24 cellular contexts compared by ENCODE assay signal in the genomic region with DNA sequence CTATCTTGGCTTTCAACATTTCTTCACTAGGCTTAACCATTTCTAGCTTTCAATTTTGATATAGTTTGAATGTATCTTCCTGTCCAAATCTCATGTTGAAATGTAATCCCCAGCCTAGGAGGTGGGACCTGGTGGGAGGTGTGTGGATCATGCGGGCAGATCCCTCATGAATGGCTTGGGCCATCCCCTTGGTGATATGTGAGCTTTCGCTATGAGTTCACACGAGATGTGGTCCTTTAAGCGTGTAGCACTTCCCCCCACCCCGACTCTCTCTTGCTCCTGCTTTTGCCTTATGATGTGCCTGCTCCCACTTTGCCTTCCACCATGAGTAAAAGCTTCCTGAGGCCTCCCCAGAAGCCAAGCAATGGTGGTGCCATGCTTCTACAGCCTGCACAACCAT. TPM values are rescaled to one million over a fixed set of nuclear protein-coding genes. Genes with fewer than 3 reads are reported as not detected.
DNase-seq lines count a peak whose midpoint lies in the region; ATAC-seq, FAIRE-seq and TF ChIP-seq lines count a peak whose summit lies in the region.
"Had no signal": no experiment of that assay in that cellular context is flagged by ENCODE, and none has a peak within 500 bp of the region (broad histone marks: within the 10 kb centered on the region; RNA-seq: fewer than 3 reads in every experiment).

No MANE protein-coding gene starts in this region.

- no peaks in the 10 kb centered on the region; the same call in none of the 3 replicates for H3K9me3 ChIP-seq in GM12878 (replicated peaks; ENCODE audit: control insufficient read depth, insufficient read depth, low read length)
- H3K9me3 ChIP-seq: gastrocnemius medialis had no signal

- H2AFZ ChIP-seq in GM12878 (ENCODE audit: control insufficient read depth, low read depth, low read length), result peak overlapping the region; percentile 64

- RAD21 ChIA-PET in GM12878 (lab: Charles Lee; ENCODE audit: unreplicated experiment), result no interaction called here

- no peaks in the 10 kb centered on the region for H4K20me1 ChIP-seq in GM12878 (ENCODE audit: control insufficient read depth, insufficient read depth)

- no peaks in the 10 kb centered on the region for H3K79me2 ChIP-seq in GM12878 (ENCODE audit: control insufficient read depth, insufficient read depth, low read length)

- no peak overlapping the region for H3K4me3 Mint-ChIP-seq in naive thymus-derived CD8-positive, alpha-beta T cell
- H3K4me3 Mint-ChIP-seq: activated CD8-positive, alpha-beta T cell treated with anti-CD3 and anti-CD28 coated beads, Interleukin-2, amount 10 ng/mL, durations not matched to agents 7 days and 5 days; activated naive CD8-positive, alpha-beta T cell treated with anti-CD3 and anti-CD28 coated beads, Interleukin-2, amount 10 ng/mL, durations not matched to agents 7 days and 5 days; CD8-positive, alpha-beta memory T cell; HFFc6; neural crest cell; T-helper 2 cell treated with Interferon-gamma antibody and Interleukin-4, amounts not matched to agents 5 μg/mL and 100 μg/mL, for 36 hours; WTC11 had no signal

- peak overlapping the region in 1 of 10 donors; percentile 41 for H3K27ac Mint-ChIP-seq in naive thymus-derived CD8-positive, alpha-beta T cell
- H3K27ac Mint-ChIP-seq: activated CD8-positive, alpha-beta T cell treated with anti-CD3 and anti-CD28 coated beads, Interleukin-2, amount 10 ng/mL, durations not matched to agents 7 days and 5 days; activated naive CD8-positive, alpha-beta T cell treated with anti-CD3 and anti-CD28 coated beads, Interleukin-2, amount 10 ng/mL, durations not matched to agents 7 days and 5 days; CD8-positive, alpha-beta memory T cell; HFFc6; T-helper 2 cell treated with Interferon-gamma antibody and Interleukin-4, amounts not matched to agents 5 μg/mL and 100 μg/mL, for 36 hours; WTC11 had no signal

- H3K4me2 ChIP-seq in GM12878 (ENCODE audit: control insufficient read depth, insufficient read depth), result peak overlapping the region; percentile 10; the same call in 1 of the 2 replicates
- H3K4me2 ChIP-seq: smooth muscle cell had no signal

- no peaks in the 10 kb centered on the region for H3K4me1 Mint-ChIP-seq in naive thymus-derived CD8-positive, alpha-beta T cell
- H3K4me1 Mint-ChIP-seq: CD8-positive, alpha-beta memory T cell; neural crest cell; WTC11 had no signal

- no peak overlapping the region for H3K9ac ChIP-seq in GM12878 (ENCODE audit: control insufficient read depth, insufficient read depth, low read length)

- H3K36me3 Mint-ChIP-seq in naive thymus-derived CD8-positive, alpha-beta T cell, result peaks cover 0 to 10% (median 6%) of the 10 kb centered on the region in 3 donors

- CTCF ChIA-PET in GM12878 (lab: Yijun Ruan, JAX), result interaction anchor here (0.9 to 1.2 kb wide), 4 partner anchors 14 to 588 kb away, joined by 3 to 4 read pairs (median 3); no protein-coding TSS in a partner anchor
- CTCF ChIA-PET in HEK293T (lab: Yijun Ruan, JAX), result no interaction called here

- POLR2A ChIA-PET in GM12878 (lab: Charles Lee), result no interaction called here
- POLR2A ChIA-PET in naive thymus-derived CD8-positive, alpha-beta T cell (lab: Charles Lee), result no interaction called here
- POLR2A ChIA-PET in HEK293T (lab: Yijun Ruan, JAX), result no interaction called here

- H3K36me3 ChIP-seq in GM12878 (ENCODE audit: control insufficient read depth in 2 of 2, insufficient read depth in 2 of 2, low read length in 1 of 2), result no peaks in the 10 kb centered on the region
- H3K36me3 ChIP-seq: gastrocnemius medialis, SJSA1 had no signal

- no peak for TF ChIP-seq EP300 in GM12878 (IDR thresholded peaks at IDR 0.05; ENCODE audit: borderline replicate concordance in 1 of 2, control insufficient read depth in 1 of 2, low read depth in 2 of 2, low read length in 2 of 2)

- FAIRE-seq in GM12878 (lab: Jason Lieb, UNC) (no peak), HTR-8/SVneo (lab: Jason Lieb, UNC) (no peak)

- peaks cover 4 to 16% (median 10%) of the 10 kb centered on the region in 9 donors for H3K9me3 Mint-ChIP-seq in naive thymus-derived CD8-positive, alpha-beta T cell

- no peak for TF ChIP-seq CTCF in GM12878 (IDR thresholded peaks at IDR 0.05 in 2 of 3, conservative IDR thresholded peaks at IDR 0.05 in 1 of 3; ENCODE audit: control insufficient read depth in 2 of 3, extremely low read depth in 1 of 3, insufficient read depth in 1 of 3, low read depth in 3 of 3, low read length in 3 of 3)

- no peaks in the 10 kb centered on the region for H3K27me3 ChIP-seq in GM12878 (replicated peaks in 1 of 2; ENCODE audit: control insufficient read depth in 2 of 2, insufficient read depth in 2 of 2, low read length in 1 of 2)
- H3K27me3 ChIP-seq: gastrocnemius medialis, SJSA1 had no signal

- DNase-seq in GM12878 (ENCODE audit: low read depth, low spot score) (no peak), HEK293T (ENCODE audit: extremely low spot score) (no peak), HTR-8/SVneo (ENCODE audit: insufficient read length, low spot score) (no peak)
- no peak for DNase-seq in naive thymus-derived CD8-positive, alpha-beta T cell
- DNase-seq: activated CD8-positive, alpha-beta T cell treated with anti-CD3 and anti-CD28 coated beads, Interleukin-2, amount 10 ng/mL, durations not matched to agents 7 days and 5 days; activated naive CD8-positive, alpha-beta T cell treated with anti-CD3 and anti-CD28 coated beads, Interleukin-2, amount 10 ng/mL, durations not matched to agents 7 days and 5 days; CD8-positive, alpha-beta memory T cell; dermis blood vessel endothelial cell; DND-41; gastrocnemius medialis; HFFc6; left cardiac atrium; NCI-H1417; NCI-H526; stimulated activated CD4-positive, alpha-beta T cell treated with anti-CD3 and anti-CD28 coated beads, Interleukin-4, amount 100 ng/mL, for 24 hours had no signal

- H3K27me3 Mint-ChIP-seq in naive thymus-derived CD8-positive, alpha-beta T cell, result no peaks in the 10 kb centered on the region

- no peak overlapping the region for H3K4me3 ChIP-seq in GM12878
- H3K4me3 ChIP-seq: gastrocnemius medialis, SJSA1, smooth muscle cell had no signal

- SMC1A ChIA-PET in GM12878 (lab: Charles Lee; ENCODE audit: uncharacterized antibody, unreplicated experiment), result interaction anchor here (1.1 to 1.9 kb wide), 5 partner anchors 10 to 17 kb away, joined by 4 to 6 read pairs (median 4); no protein-coding TSS in a partner anchor

- intact Hi-C loops in GM12878 (cut with micrococcal nuclease; ENCODE audit: unreplicated experiment), result no loop called here

- ATAC-seq in GM18873 (IDR thresholded peaks at IDR 0.05; ENCODE audit: low FRiP score, unreplicated experiment), result peak; percentile 85
- ATAC-seq in GM21576 (IDR thresholded peaks at IDR 0.05; ENCODE audit: unreplicated experiment), result peak; percentile 58
- peak; percentile 87 for ATAC-seq in HG03025 (IDR thresholded peaks at IDR 0.05; ENCODE audit: low FRiP score, unreplicated experiment)
- peak; percentile 87 for ATAC-seq in GM12878
- ATAC-seq in naive thymus-derived CD8-positive, alpha-beta T cell, result no peak
- no peak for ATAC-seq in GM18907 (IDR thresholded peaks at IDR 0.05; ENCODE audit: unreplicated experiment)
- ATAC-seq: activated CD8-positive, alpha-beta T cell treated with anti-CD3 and anti-CD28 coated beads, Interleukin-2, amount 10 ng/mL, durations not matched to agents 7 days and 5 days; gastrocnemius medialis; left cardiac atrium; WTC11 had no signal

- WGBS in GM12878 (ENCODE audit: insufficient coverage, insufficient replicate concordance, low lambda C conversion rate, missing lambda C conversion rate), result 12% methylated on average over 5 of the region's 5 CpGs

- TF ChIP-seq POLR2A in GM12878 (IDR thresholded peaks at IDR 0.05; ENCODE audit: low read depth, low read length), result no peak

- no peaks in the 10 kb centered on the region for H3K4me1 ChIP-seq in GM12878 (ENCODE audit: control insufficient read depth, insufficient read depth, low read length)
- H3K4me1 ChIP-seq: gastrocnemius medialis, SJSA1 had no signal

- H3K27ac ChIP-seq in GM12878 (ENCODE audit: control insufficient read depth, insufficient read depth), result no peak overlapping the region
- H3K27ac ChIP-seq: gastrocnemius medialis, SJSA1 had no signal

- in situ Hi-C loops in GM12878 (cut with MboI), result no loop called here

- no peak for TF ChIP-seq RAD21 in GM12878 (IDR thresholded peaks at IDR 0.05; ENCODE audit: insufficient read depth, low read depth, low read length)

- no TSS peak for BruUV-seq in GM12878 (replicated peaks; lab: Mats Ljungman, UMichigan)

RNA-seq across cellular contexts. Expression of gene PHAX, which starts 40.6 kb away (rescaled TPM):
- 36.8 and 38.3 TPM in 2 replicates for total RNA-seq in GM12878 (2013; cell fraction: nucleolus; rRNA removed)
- 28.2 and 35.5 TPM in 2 replicates for total RNA-seq in GM12878 (2014; rRNA removed)
- total RNA-seq in GM12878 (2014; rRNA removed; fragmentation: Illumina TruSeq; extraction: Trizol), result 70.2 and 72.1 TPM in 2 replicates
- 30.8 and 33.1 TPM in 2 replicates for total RNA-seq in GM12878 (2021)
- polyA plus RNA-seq in GM12878 (2011; ENCODE audit: low read depth), result 39.9 TPM
- 42.5 and 67.0 TPM in 2 replicates for polyA plus RNA-seq in GM12878 (2011; rRNA removed)
- 30.2 and 34.1 TPM in 2 replicates for polyA plus RNA-seq in GM12878 (2011; cell fraction: cytosol; rRNA removed)
- 9.2 and 17.4 TPM in 2 replicates for polyA plus RNA-seq in GM12878 (2011; cell fraction: nucleus; rRNA removed)
- polyA plus RNA-seq in GM12878 (2012), result 40.1 and 42.9 TPM in 2 replicates
- polyA plus RNA-seq in GM12878 (2014; fragmentation: Illumina TruSeq; extraction: Trizol), result 59.8 and 92.3 TPM in 2 replicates
- polyA plus RNA-seq in GM12878 (2014; fragmentation: Nextera tagmentation; extraction: Ambion mirVana), result 10 to 100 TPM; 60.8 to 71.5 TPM
- polyA plus RNA-seq in GM12878 (2014; rRNA removed), result 29.8 and 30.4 TPM in 2 replicates
- polyA plus RNA-seq in GM12878 (2016; fragmentation: Nextera tagmentation; extraction: Ambion mirVana), result 10 to 100 TPM; 86.3 to 88.7 TPM
- 38.7 and 45.0 TPM in 2 replicates for polyA minus RNA-seq in GM12878 (2011; rRNA and poly(A)+ RNA removed)
- polyA minus RNA-seq in GM12878 (2011; cell fraction: cytosol; rRNA and poly(A)+ RNA removed), result 11.4 and 18.4 TPM in 2 replicates
- 13.2 and 26.5 TPM in 2 replicates for polyA minus RNA-seq in GM12878 (2011; cell fraction: nucleus; rRNA and poly(A)+ RNA removed)
- 10 to 100 TPM; 49.5 to 53.6 TPM for total RNA-seq in naive thymus-derived CD8-positive, alpha-beta T cell
- polyA plus RNA-seq in naive thymus-derived CD8-positive, alpha-beta T cell, result 10 to 100 TPM; 75.3 to 92.8 (median 83.9) TPM

RNA-seq across cellular contexts. Expression of gene ALDH7A1, which starts 46.4 kb away (rescaled TPM):
- 14.1 and 83.3 TPM in 2 replicates for total RNA-seq in GM12878 (2013; cell fraction: nucleolus; rRNA removed)
- total RNA-seq in GM12878 (2014; rRNA removed), result 0.82 TPM in 1 of 2 replicates, not detected in the other
- total RNA-seq in GM12878 (2014; rRNA removed; fragmentation: Illumina TruSeq; extraction: Trizol), result 0.32 and 0.45 TPM in 2 replicates
- 0.41 and 1.1 TPM in 2 replicates for total RNA-seq in GM12878 (2021)
- polyA plus RNA-seq in GM12878 (2011; ENCODE audit: low read depth), result 0.92 TPM
- 0.18 and 0.33 TPM in 2 replicates for polyA plus RNA-seq in GM12878 (2011; rRNA removed)
- 0.18 TPM in 2 replicates for polyA plus RNA-seq in GM12878 (2011; cell fraction: cytosol; rRNA removed)
- polyA plus RNA-seq in GM12878 (2011; cell fraction: nucleus; rRNA removed), result 0.43 TPM in 1 of 2 replicates, not detected in the other
- polyA plus RNA-seq in GM12878 (2012), result 1.2 and 1.9 TPM in 2 replicates
- polyA plus RNA-seq in GM12878 (2014; fragmentation: Illumina TruSeq; extraction: Trizol), result 0.44 and 0.48 TPM in 2 replicates
- polyA plus RNA-seq in GM12878 (2014; fragmentation: Nextera tagmentation; extraction: Ambion mirVana), result under 1 TPM; 0.24 TPM
- 0.28 and 0.80 TPM in 2 replicates for polyA plus RNA-seq in GM12878 (2014; rRNA removed)
- 1 to 10 TPM in 1 of 2 experiments, under 1 TPM in 1; 0.75 to 1.0 TPM for polyA plus RNA-seq in GM12878 (2016; fragmentation: Nextera tagmentation; extraction: Ambion mirVana)
- polyA minus RNA-seq in GM12878 (2011; rRNA and poly(A)+ RNA removed), result 0.15 and 0.37 TPM in 2 replicates
- polyA minus RNA-seq in GM12878 (2011; cell fraction: cytosol; rRNA and poly(A)+ RNA removed), result 1.9 and 2.1 TPM in 2 replicates
- 0.38 TPM in 1 of 2 replicates, not detected in the other for polyA minus RNA-seq in GM12878 (2011; cell fraction: nucleus; rRNA and poly(A)+ RNA removed)
- total RNA-seq in naive thymus-derived CD8-positive, alpha-beta T cell, result 1 to 10 TPM; 4.2 to 5.3 TPM
- 1 to 10 TPM; 3.0 to 6.0 (median 5.4) TPM for polyA plus RNA-seq in naive thymus-derived CD8-positive, alpha-beta T cell

Comparison
In these comparisons a context has a peak if more than half of its experiments do, and no peak if none do; other contexts are left out.
1. ATAC-seq: peak in GM18873 (single experiment), GM21576 (single experiment), HG03025 (single experiment) and GM12878 (single experiment); none in naive thymus-derived CD8-positive, alpha-beta T cell (0 of 2) and GM18907 (single experiment).